ENCODE assay signal across 8 cellular contexts in the genomic region with DNA sequence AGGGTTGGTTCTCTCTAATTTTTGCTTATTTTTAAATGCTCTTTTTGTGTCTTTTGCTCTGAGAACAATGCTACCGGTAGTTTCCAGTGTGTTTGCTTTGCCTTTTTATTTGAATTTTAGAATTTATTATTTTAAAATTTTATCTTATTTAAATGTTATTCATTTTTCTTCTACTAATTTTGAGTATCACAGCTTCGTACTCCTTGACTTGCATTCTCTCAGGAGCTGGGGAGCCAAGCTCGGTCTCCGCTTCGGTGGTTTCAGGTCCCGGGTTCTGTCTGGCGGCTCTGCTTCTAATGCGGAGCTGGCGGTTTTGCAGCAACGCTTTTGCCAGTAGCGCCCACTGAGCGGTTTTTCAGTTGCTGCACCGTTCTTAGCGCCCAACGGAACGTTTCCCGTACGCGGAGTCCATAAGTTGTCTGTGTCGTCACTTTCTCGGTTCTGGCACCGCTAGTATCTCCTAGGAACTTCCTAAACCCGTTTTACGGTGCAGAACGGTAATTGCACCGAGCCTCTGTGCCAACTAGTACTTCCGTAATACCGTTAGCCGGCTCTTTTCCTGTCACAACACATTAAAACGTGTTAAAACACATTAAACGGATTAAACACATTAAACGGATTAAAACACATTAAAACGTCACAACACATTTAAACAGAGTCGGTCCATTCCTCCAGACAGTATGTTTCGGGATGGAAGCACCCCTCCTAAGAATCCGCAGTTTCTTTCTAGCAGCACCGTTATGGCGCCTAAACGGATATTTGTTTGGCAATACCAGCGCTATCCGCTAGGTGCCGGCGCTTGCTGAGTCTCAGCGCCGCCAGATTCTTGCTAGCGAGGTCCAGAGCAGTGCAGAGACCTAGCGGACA. TPM values are rescaled to one million over a fixed set of nuclear protein-coding genes. Genes with fewer than 3 reads are reported as not detected.
DNase-seq lines count a peak whose midpoint lies in the region; ATAC-seq lines count a peak whose summit lies in the region.

No MANE protein-coding gene starts in this region.

- H3K4me1 Mint-ChIP-seq in naive thymus-derived CD8-positive, alpha-beta T cell: peaks cover 12 to 38% (median 30%) of the 10 kb centered on the region in 4 donors
- peaks cover 35% of the 10 kb centered on the region for H3K4me1 Mint-ChIP-seq in stimulated activated memory B cell treated with anti-CD40 and anti-IgM and Interleukin-4, amounts not matched to agents 10 μg/mL and 1 μg/mL and 100 μg/mL, for 72 hours

- POLR2A ChIA-PET in naive thymus-derived CD8-positive, alpha-beta T cell (lab: Charles Lee): interaction anchor here (0.5 to 12.6 kb wide), 19 partner anchors 9 to 1124 kb away, joined by 3 to 775 read pairs (median 18); a partner anchor contains a TSS

- peak overlapping the region; percentile 87 to 100 (median 100) for H3K4me3 Mint-ChIP-seq in naive thymus-derived CD8-positive, alpha-beta T cell
- H3K4me3 Mint-ChIP-seq in stimulated activated memory B cell treated with anti-CD40 and anti-IgM and Interleukin-4, amounts not matched to agents 10 μg/mL and 1 μg/mL and 100 μg/mL, for 72 hours: peak overlapping the region; percentile 99

- no peaks in the 10 kb centered on the region for H3K27me3 Mint-ChIP-seq in naive thymus-derived CD8-positive, alpha-beta T cell
- H3K27me3 Mint-ChIP-seq in stimulated activated memory B cell treated with anti-CD40 and anti-IgM and Interleukin-4, amounts not matched to agents 10 μg/mL and 1 μg/mL and 100 μg/mL, for 72 hours: no peaks in the 10 kb centered on the region

- H3K9me3 Mint-ChIP-seq in naive thymus-derived CD8-positive, alpha-beta T cell: peaks cover 0 to 3% (median 0%) of the 10 kb centered on the region in 9 donors
- H3K9me3 Mint-ChIP-seq in stimulated activated memory B cell treated with anti-CD40 and anti-IgM and Interleukin-4, amounts not matched to agents 10 μg/mL and 1 μg/mL and 100 μg/mL, for 72 hours: no peaks in the 10 kb centered on the region

- peak overlapping the region; percentile 97 to 100 (median 100) for H3K27ac Mint-ChIP-seq in naive thymus-derived CD8-positive, alpha-beta T cell
- H3K27ac Mint-ChIP-seq in stimulated activated memory B cell treated with anti-CD40 and anti-IgM and Interleukin-4, amounts not matched to agents 10 μg/mL and 1 μg/mL and 100 μg/mL, for 72 hours: peak overlapping the region; percentile 99

- DNase-seq in NK-92 treated with Interleukin-12 subunit alpha and Interleukin-12 subunit beta, amount 100 ng/mL, for 24 hours (lab: John Stamatoyannopoulos, UW): peak; percentile 77
- DNase-seq in NK-92 (lab: John Stamatoyannopoulos, UW; ENCODE audit: unreplicated experiment) (no peak), NOMO-1 treated with dmso at 0.1 percent for 144 hours (lab: John Stamatoyannopoulos, UW; ENCODE audit: unreplicated experiment) (peak; percentile 97), activated T-cell treated with anti-CD3 and anti-CD28 coated beads for 24 hours (ENCODE audit: low read depth) (peak; percentile 82)
- DNase-seq in naive thymus-derived CD8-positive, alpha-beta T cell: peak; percentile 71 to 93 (median 87)

- ATAC-seq in HG02981 (IDR thresholded peaks at IDR 0.05; ENCODE audit: unreplicated experiment) (peak; percentile 46), esophagus mucosa (peak; percentile 81)
- ATAC-seq in naive thymus-derived CD8-positive, alpha-beta T cell: peak; percentile 56 to 63
- peak; percentile 77 for ATAC-seq in stimulated activated memory B cell treated with anti-CD40 and anti-IgM and Interleukin-4, amounts not matched to agents 10 μg/mL and 1 μg/mL and 100 μg/mL, for 72 hours

- H3K36me3 Mint-ChIP-seq in naive thymus-derived CD8-positive, alpha-beta T cell: peaks cover 0 to 12% (median 0%) of the 10 kb centered on the region in 3 donors
- no peaks in the 10 kb centered on the region for H3K36me3 Mint-ChIP-seq in stimulated activated memory B cell treated with anti-CD40 and anti-IgM and Interleukin-4, amounts not matched to agents 10 μg/mL and 1 μg/mL and 100 μg/mL, for 72 hours

RNA-seq across cellular contexts. Expression of a gene that starts 45.6 kb away (rescaled TPM):
- total RNA-seq in esophagus mucosa: 1.8 TPM
- 10 to 100 TPM; 65.9 to 72.7 TPM for total RNA-seq in naive thymus-derived CD8-positive, alpha-beta T cell
- 10 to 100 TPM; 51.5 to 69.8 (median 54.8) TPM for polyA plus RNA-seq in naive thymus-derived CD8-positive, alpha-beta T cell

Comparison
In these comparisons a context has a peak if more than half of its experiments do, and no peak if none do; other contexts are left out.
1. RNA of a gene that starts 45.6 kb away (total RNA-seq): 65.9 to 72.7 TPM in naive thymus-derived CD8-positive, alpha-beta T cell; 1.8 TPM in esophagus mucosa (single experiment); every median in the first group is over 10 times any median in the second.
2. Peak in every context shown above with its lines, with median percentiles within 50 percentile points of each other: ATAC-seq.